Comparison of ENCODE assay signal across 8 cellular contexts in the genomic region with DNA sequence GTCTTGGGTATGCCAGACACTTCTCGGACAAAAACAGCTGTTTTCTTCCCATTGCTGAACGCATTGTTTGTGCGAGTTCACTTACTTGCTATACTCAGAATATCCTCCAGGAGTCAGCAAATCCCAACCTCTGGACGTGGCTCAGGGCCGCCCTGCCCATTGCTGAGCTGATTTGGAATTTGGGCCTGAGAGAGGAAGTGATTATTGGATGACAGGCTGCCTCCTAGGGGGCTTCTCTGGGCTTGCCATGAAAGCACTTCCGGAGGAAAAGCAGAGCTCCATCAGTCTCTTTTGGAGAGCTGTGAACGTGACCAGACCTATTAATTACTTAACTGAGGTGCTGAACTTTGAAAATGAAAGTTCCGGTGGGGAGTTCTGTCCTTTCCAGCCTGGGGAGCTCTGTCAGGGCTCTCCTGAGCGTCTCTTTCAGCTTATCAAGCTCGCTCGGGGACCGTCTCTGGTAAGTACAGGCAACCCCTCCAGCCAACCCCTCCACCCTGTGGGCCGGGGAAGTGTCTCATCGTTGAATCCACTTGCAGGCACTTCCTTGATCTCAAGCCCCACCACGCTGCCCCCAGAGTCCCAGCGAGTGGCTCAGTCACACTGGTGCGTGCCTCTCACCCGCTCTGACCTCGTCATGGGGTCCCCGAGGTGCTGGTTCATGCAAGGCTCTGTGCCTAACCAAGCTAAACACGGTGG.
A peak's percentile ranks its signal among the peaks of the same experiment; 100 is the strongest.
DNase-seq lines count a peak whose midpoint lies in the region; ATAC-seq and TF ChIP-seq lines count a peak whose summit lies in the region.

No MANE protein-coding gene starts in this region.

- H2AFZ ChIP-seq in MM.1S (ENCODE audit: low read length), result peak overlapping the region; percentile 76
- H2AFZ ChIP-seq in parathyroid adenoma, result peak overlapping the region; percentile 17

- intact Hi-C loops in transverse colon (cut with DNase I; ENCODE audit: low total_unique reads), result loop anchor here (10.0 kb wide), 3 partner anchors 139 to 1099 kb away; no protein-coding TSS in a partner anchor

- H3K27ac ChIP-seq in MM.1S (ENCODE audit: low read length) (no peak overlapping the region), parathyroid adenoma (no peak overlapping the region), transverse colon (no peak overlapping the region)

- H4K20me1 ChIP-seq in MM.1S (ENCODE audit: insufficient read depth, low read length), result no peaks in the 10 kb centered on the region

- peak overlapping the region; percentile 77 for H3K4me2 ChIP-seq in MM.1S (ENCODE audit: low read depth, low read length)
- no peak overlapping the region for H3K4me2 ChIP-seq in parathyroid adenoma (ENCODE audit: low read length)

- DNase-seq in DMS153 (lab: John Stamatoyannopoulos, UW) (peak; percentile 73), MM.1S (peak; percentile 83), SIG-M5 treated with dmso at 0.1 percent for 504 hours (lab: John Stamatoyannopoulos, UW; ENCODE audit: unreplicated experiment) (peak; percentile 93), globus pallidus (ENCODE audit: low spot score) (peak; percentile 52), transverse colon (peak; percentile 65)
- peak in 3 of 4 experiments; percentile 6 to 28 (median 17) for DNase-seq in activated naive CD4-positive, alpha-beta T cell (lab: John Stamatoyannopoulos, UW)

- H3K9ac ChIP-seq in MM.1S (ENCODE audit: low read length) (peak overlapping the region; percentile 4; the same call in 1 of the 2 replicates), parathyroid adenoma (no peak overlapping the region)

- no peaks in the 10 kb centered on the region for H3F3A ChIP-seq in MM.1S (ENCODE audit: insufficient read depth, low read length)

- no peak for TF ChIP-seq POLR2A in transverse colon (IDR thresholded peaks at IDR 0.05)

- no peak for TF ChIP-seq EP300 in transverse colon (IDR thresholded peaks at IDR 0.05; ENCODE audit: low read depth)

- H3K9me2 ChIP-seq in MM.1S (replicated peaks; ENCODE audit: insufficient read depth, low read length), result no peaks in the 10 kb centered on the region

- ATAC-seq in GM21825 (IDR thresholded peaks at IDR 0.05; ENCODE audit: unreplicated experiment), result peak; percentile 76

- H3K79me2 ChIP-seq in MM.1S (ENCODE audit: low read length), result no peaks in the 10 kb centered on the region
- H3K79me2 ChIP-seq in parathyroid adenoma, result no peaks in the 10 kb centered on the region

- peak; percentile 98 for TF ChIP-seq CTCF in MM.1S (IDR thresholded peaks at IDR 0.05; ENCODE audit: low read length)
- TF ChIP-seq CTCF in parathyroid adenoma (IDR thresholded peaks at IDR 0.05), result peak; percentile 74
- peak; percentile 83 to 93 (median 86) for TF ChIP-seq CTCF in transverse colon (IDR thresholded peaks at IDR 0.05)

- H3K9me3 ChIP-seq in MM.1S (replicated peaks; ENCODE audit: insufficient read depth, low read length) (no peaks in the 10 kb centered on the region), parathyroid adenoma (ENCODE audit: control insufficient read depth, low read length) (no peaks in the 10 kb centered on the region), transverse colon (no peaks in the 10 kb centered on the region)

- no peaks in the 10 kb centered on the region for H3K36me3 ChIP-seq in MM.1S (replicated peaks; ENCODE audit: insufficient read depth, low read length)
- no peaks in the 10 kb centered on the region for H3K36me3 ChIP-seq in parathyroid adenoma (ENCODE audit: control insufficient read depth, insufficient read depth, low read length)
- H3K36me3 ChIP-seq in transverse colon, result no peaks in the 10 kb centered on the region

- 4 to 53% methylated on average over 3 to 21 of the region's 21 CpGs for WGBS in transverse colon (ENCODE audit: low coverage in 1 of 2), 2 donors

- H3K27me3 ChIP-seq in MM.1S (replicated peaks; ENCODE audit: insufficient read depth, low read length) (no peaks in the 10 kb centered on the region), parathyroid adenoma (ENCODE audit: control insufficient read depth, insufficient read depth, low read length) (no peaks in the 10 kb centered on the region), transverse colon (no peaks in the 10 kb centered on the region)

- H3K4me1 ChIP-seq in MM.1S (ENCODE audit: low read length) (0 out of 2 replicates have a peak, but pooled peaks cover 3% of the 10 kb centered on the region), parathyroid adenoma (no peaks in the 10 kb centered on the region), transverse colon (peaks cover 0 to 8% (median 2%) of the 10 kb centered on the region in 4 donors)

- H3K4me3 ChIP-seq in MM.1S (ENCODE audit: low read length) (peak overlapping the region; percentile 52), parathyroid adenoma (ENCODE audit: low read depth, low read length) (no peak overlapping the region), transverse colon (no peak overlapping the region)

- in situ Hi-C loops in transverse colon (cut with MboI; ENCODE audit: low pct_ligation_motif_present in 1 of 4, low pct_unique_long_range_greater_than_20kb in 1 of 4, low sequenced_read_pairs in 3 of 4), result loop anchor here (10.0 to 25.0 kb wide), 3 partner anchors 139 to 1092 kb away; no protein-coding TSS in a partner anchor

Comparison
In these comparisons a context has a peak if more than half of its experiments do, and no peak if none do; other contexts are left out.
1. DNase-seq: peak in every context shown above with its lines; median percentile 93 in SIG-M5 treated with dmso at 0.1 percent for 504 hours; 83 in MM.1S; 73 in DMS153; 65 in transverse colon; 52 in globus pallidus; 17 in activated naive CD4-positive, alpha-beta T cell.